In genomic region chr7:149625339-149625946, GRCh38 we compare ENCODE assay signal across 8 cellular contexts.
DNase-seq lines count a peak whose midpoint lies in the region; ATAC-seq and TF ChIP-seq lines count a peak whose summit lies in the region.

No MANE protein-coding gene starts in this region.

- POLR2A ChIA-PET in activated CD8-positive, alpha-beta T cell treated with anti-CD3 and anti-CD28 coated beads for 36 hours (lab: Charles Lee): interaction anchor here (0.6 to 1.7 kb wide), 5 partner anchors 12 to 133 kb away, joined by 3 to 7 read pairs (median 3); no protein-coding TSS in a partner anchor

- H3K9me3 ChIP-seq in endocrine pancreas (ENCODE audit: control insufficient read depth, low read length) (no peaks in the 10 kb centered on the region), mesodermal cell (ENCODE audit: control insufficient read depth, low read length) (no peaks in the 10 kb centered on the region)

- H3K4me3 ChIP-seq in AG10803 (ENCODE audit: low read length) (peak overlapping the region; percentile 93; the same call in 1 of the 2 replicates), endocrine pancreas (ENCODE audit: control insufficient read depth, insufficient read depth, low read length) (peak overlapping the region; percentile 62), mesodermal cell (ENCODE audit: extremely low read depth, insufficient read depth, low read length, poor library complexity, severe bottlenecking) (peak overlapping the region; percentile 85)

- H3K27me3 Mint-ChIP-seq in activated CD8-positive, alpha-beta T cell treated with anti-CD3 and anti-CD28 coated beads for 36 hours: peaks cover 8% of the 10 kb centered on the region

- no peaks in the 10 kb centered on the region for H3K9me3 Mint-ChIP-seq in activated CD8-positive, alpha-beta T cell treated with anti-CD3 and anti-CD28 coated beads for 36 hours

- peaks cover 35% of the 10 kb centered on the region for H3K4me1 Mint-ChIP-seq in activated CD8-positive, alpha-beta T cell treated with anti-CD3 and anti-CD28 coated beads for 36 hours (ENCODE audit: low read depth)

- TF ChIP-seq CTCF in AG10803 (conservative IDR thresholded peaks at IDR 0.05; ENCODE audit: low read length): peak; percentile 73
- TF ChIP-seq CTCF in activated CD8-positive, alpha-beta T cell treated with anti-CD3 and anti-CD28 coated beads for 36 hours (IDR thresholded peaks at IDR 0.05): peak; percentile 10

- CTCF ChIA-PET in activated CD8-positive, alpha-beta T cell treated with anti-CD3 and anti-CD28 coated beads for 36 hours (lab: Charles Lee): interaction anchor here (0.7 to 2.2 kb wide), 23 partner anchors 9 to 339 kb away, joined by 3 to 9 read pairs (median 4); no protein-coding TSS in a partner anchor

- peak overlapping the region; percentile 80 for H3K4me3 Mint-ChIP-seq in activated CD8-positive, alpha-beta T cell treated with anti-CD3 and anti-CD28 coated beads for 36 hours

- DNase-seq in AG10803 (ENCODE audit: low read depth) (peak; percentile 62), NCI-H460 (ENCODE audit: extremely low read depth, low read depth) (peak; percentile 53)
- DNase-seq in activated CD8-positive, alpha-beta T cell treated with anti-CD3 and anti-CD28 coated beads for 36 hours: peak; percentile 76
- peak; percentile 17 for DNase-seq in stimulated activated CD8-positive, alpha-beta memory T cell treated with anti-CD3 and anti-CD28 coated beads, Interleukin-15, amount 100 ng/mL, for 24 hours (ENCODE audit: low read depth)

- 35 to 37% methylated on average over 12 of the region's 17 CpGs for WGBS in mesodermal cell (ENCODE audit: insufficient coverage in 2 of 2), 2 experiments

- peak; percentile 24 for ATAC-seq in GM19043 (IDR thresholded peaks at IDR 0.05; ENCODE audit: low read depth, unreplicated experiment)
- ATAC-seq in activated CD8-positive, alpha-beta T cell treated with anti-CD3 and anti-CD28 coated beads for 36 hours: no peak
- ATAC-seq in GM18498 (IDR thresholded peaks at IDR 0.05; ENCODE audit: unreplicated experiment): no peak

- no peak overlapping the region for H3K9ac ChIP-seq in endocrine pancreas (ENCODE audit: control insufficient read depth, insufficient read depth, low read length)

- no peaks in the 10 kb centered on the region for H3K27me3 ChIP-seq in endocrine pancreas (ENCODE audit: control insufficient read depth, insufficient read depth, low read length)

- no peaks in the 10 kb centered on the region for H3K36me3 ChIP-seq in endocrine pancreas (ENCODE audit: control insufficient read depth, insufficient read depth, low read length)
- peaks cover 15% of the 10 kb centered on the region for H3K36me3 ChIP-seq in mesodermal cell (ENCODE audit: control insufficient read depth, insufficient read depth, low read length)

- no peak overlapping the region for H3K27ac ChIP-seq in mesodermal cell (ENCODE audit: low read depth, low read length, severe bottlenecking)

- peaks cover 19% of the 10 kb centered on the region for H3K36me3 Mint-ChIP-seq in activated CD8-positive, alpha-beta T cell treated with anti-CD3 and anti-CD28 coated beads for 36 hours (ENCODE audit: low read depth)

- intact Hi-C loops in activated CD8-positive, alpha-beta T cell treated with anti-CD3 and anti-CD28 coated beads for 36 hours (cut with micrococcal nuclease): loop anchor here (10.0 kb wide), 1 partner anchor 121 kb away; no protein-coding TSS in a partner anchor

- H3K4me1 ChIP-seq in endocrine pancreas (ENCODE audit: control insufficient read depth, insufficient read depth, low read length) (no peaks in the 10 kb centered on the region), mesodermal cell (ENCODE audit: control insufficient read depth, insufficient read depth, low read length, poor library complexity, severe bottlenecking) (peaks cover 8% of the 10 kb centered on the region)

- H3K27ac Mint-ChIP-seq in activated CD8-positive, alpha-beta T cell treated with anti-CD3 and anti-CD28 coated beads for 36 hours: no peak overlapping the region

Comparison
In these comparisons a context has a peak if more than half of its experiments do, and no peak if none do; other contexts are left out.
1. DNase-seq: peak in every context shown above with its lines; median percentile 76 in activated CD8-positive, alpha-beta T cell treated with anti-CD3 and anti-CD28 coated beads for 36 hours; 62 in AG10803; 53 in NCI-H460; 17 in stimulated activated CD8-positive, alpha-beta memory T cell treated with anti-CD3 and anti-CD28 coated beads, Interleukin-15, amount 100 ng/mL, for 24 hours.